In the genomic region with DNA sequence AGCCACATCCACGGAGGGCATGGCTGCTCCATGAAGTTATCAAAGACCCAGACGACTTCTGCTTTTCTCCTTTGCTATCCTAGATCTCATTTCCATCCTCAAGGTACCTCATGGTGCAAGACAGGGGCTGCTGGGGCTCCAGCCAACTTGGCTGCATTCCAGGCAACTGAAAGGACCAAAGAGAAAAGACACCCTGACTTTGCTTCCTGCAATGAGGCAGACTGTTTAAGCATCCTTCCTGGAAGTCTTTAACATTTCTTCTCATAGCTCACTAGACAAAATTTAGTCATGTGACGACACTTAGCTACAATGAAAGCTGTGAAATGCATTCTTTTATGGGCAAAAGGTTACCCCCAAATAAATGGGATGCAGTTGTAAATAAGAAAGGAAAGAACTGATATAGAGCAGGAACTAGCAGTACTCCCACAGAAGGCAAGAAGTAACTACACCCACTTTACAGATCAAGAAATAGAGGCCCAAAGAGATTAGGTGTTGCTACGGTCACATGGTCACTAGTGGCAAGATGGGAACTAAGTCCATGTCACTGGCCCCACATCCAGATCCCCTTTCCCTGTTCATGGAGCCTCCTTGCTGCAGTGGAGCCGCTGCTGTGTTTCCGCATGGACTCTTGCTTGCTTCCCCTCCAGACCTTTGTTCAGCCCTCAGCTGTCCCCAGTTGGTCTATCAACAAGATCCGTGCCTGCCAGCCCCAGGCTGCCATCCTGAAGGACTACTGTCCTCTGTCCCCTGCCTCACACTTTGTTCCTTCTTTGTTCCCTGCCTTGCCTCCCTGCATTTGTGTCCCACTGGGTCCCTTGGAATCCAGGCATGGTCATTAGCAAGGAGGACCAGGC, we compare ENCODE assay signal across 20 cellular contexts.
DNase-seq lines count a peak whose midpoint lies in the region; ATAC-seq, FAIRE-seq and TF ChIP-seq lines count a peak whose summit lies in the region.
"Had no signal": no experiment of that assay in that cellular context is flagged by ENCODE, and none has a peak within 500 bp of the region (broad histone marks: within the 10 kb centered on the region; RNA-seq: fewer than 3 reads in every experiment).

No MANE protein-coding gene starts in this region.

- H3K27ac ChIP-seq in K562 (ENCODE audit: extremely low read depth, low read depth, low read length) (peak overlapping the region; percentile 92), PC-9 (no peak overlapping the region)
- H3K27ac ChIP-seq: lower lobe of right lung, parathyroid adenoma, suprapubic skin, VCaP had no signal

- peak overlapping the region; percentile 63 for H3K27ac Mint-ChIP-seq in stimulated activated effector memory CD8-positive, alpha-beta T cell treated with anti-CD3 and anti-CD28 coated beads, Interleukin-12 subunit alpha, Interleukin-12 subunit beta, amount 100 ng/mL, for 72 hours
- no peak overlapping the region for H3K27ac Mint-ChIP-seq in activated T-cell treated with anti-CD3 and anti-CD28 coated beads, Interleukin-2, amount 50 U/mL, for 72 hours
- H3K27ac Mint-ChIP-seq: activated T-helper 1 cell treated with anti-CD3 and anti-CD28 coated beads, Interleukin-12 subunit alpha, Interleukin-12 subunit beta, Interleukin-2, Interleukin-4 antibody, amounts not matched to agents 30 ng/mL and 10 ng/mL and 1 ng/mL, durations not matched to agents 14 hours and 24 hours and 36 hours had no signal

- H3K9me3 ChIP-seq in K562 (replicated peaks; ENCODE audit: control insufficient read depth, insufficient read depth, low read depth, low read length) (no peaks in the 10 kb centered on the region), PC-9 (ENCODE audit: insufficient read depth, low read depth) (no peaks in the 10 kb centered on the region)
- H3K9me3 ChIP-seq: lower lobe of right lung, suprapubic skin had no signal

- H3K4me1 Mint-ChIP-seq in stimulated activated effector memory CD8-positive, alpha-beta T cell treated with anti-CD3 and anti-CD28 coated beads, Interleukin-12 subunit alpha, Interleukin-12 subunit beta, amount 100 ng/mL, for 72 hours: peaks cover 32% of the 10 kb centered on the region
- H3K4me1 Mint-ChIP-seq in activated T-cell treated with anti-CD3 and anti-CD28 coated beads, Interleukin-2, amount 50 U/mL, for 72 hours (ENCODE audit: low read depth): peaks cover 43% of the 10 kb centered on the region

- CTCF ChIA-PET in K562 (lab: Yijun Ruan, JAX; ENCODE audit: low intra/inter-chr PET ratio): no interaction called here
- CTCF ChIA-PET in PC-9 (lab: Charles Lee): no interaction called here

- WGBS in K562 (ENCODE audit: insufficient coverage, low coverage, missing lambda C conversion rate): 66% methylated on average over 7 of the region's 7 CpGs

- no peaks in the 10 kb centered on the region for H3F3A ChIP-seq in PC-9 (ENCODE audit: insufficient read depth, low read depth)

- intact Hi-C loops in K562 (cut with micrococcal nuclease): no loop called here
- intact Hi-C loops in PC-9 (cut with micrococcal nuclease; ENCODE audit: unreplicated experiment): no loop called here

- H3K9me3 Mint-ChIP-seq in stimulated activated effector memory CD8-positive, alpha-beta T cell treated with anti-CD3 and anti-CD28 coated beads, Interleukin-12 subunit alpha, Interleukin-12 subunit beta, amount 100 ng/mL, for 72 hours: no peaks in the 10 kb centered on the region
- H3K9me3 Mint-ChIP-seq in activated T-cell treated with anti-CD3 and anti-CD28 coated beads, Interleukin-2, amount 50 U/mL, for 72 hours: no peaks in the 10 kb centered on the region
- H3K9me3 Mint-ChIP-seq: activated T-helper 1 cell treated with anti-CD3 and anti-CD28 coated beads, Interleukin-12 subunit alpha, Interleukin-12 subunit beta, Interleukin-2, Interleukin-4 antibody, amounts not matched to agents 30 ng/mL and 10 ng/mL and 1 ng/mL, durations not matched to agents 14 hours and 24 hours and 36 hours had no signal

- peak overlapping the region; percentile 66 to 73; a peak in 3 of 4 replicates for H3K9ac ChIP-seq in K562 (ENCODE audit: insufficient read depth in 1 of 2, low read depth in 2 of 2, low read length in 2 of 2)
- H3K9ac ChIP-seq: parathyroid adenoma had no signal

- H4K20me1 ChIP-seq in K562 (replicated peaks; ENCODE audit: control insufficient read depth, insufficient read depth, low read length) (no peaks in the 10 kb centered on the region), PC-9 (ENCODE audit: insufficient read depth) (no peaks in the 10 kb centered on the region)

- H3K27me3 ChIP-seq in K562 (ENCODE audit: control insufficient read depth in 2 of 2, insufficient read depth in 2 of 2, low read length in 2 of 2) (no peaks in the 10 kb centered on the region; a peak in 1 of 5 replicates), PC-9 (ENCODE audit: insufficient read depth, low read depth) (no peaks in the 10 kb centered on the region)
- H3K27me3 ChIP-seq: suprapubic skin had no signal

- TF ChIP-seq CTCF in NB4 (IDR thresholded peaks at IDR 0.05; ENCODE audit: low read depth, low read length) (no peak), K562 (IDR thresholded peaks at IDR 0.05 in 2 of 3, conservative IDR thresholded peaks at IDR 0.05 in 1 of 3; ENCODE audit: insufficient read depth in 2 of 3, low read depth in 1 of 3, low read length in 3 of 3) (no peak), PC-9 (conservative IDR thresholded peaks at IDR 0.05) (no peak)

- ATAC-seq in K562: no peak
- ATAC-seq in stimulated activated effector memory CD8-positive, alpha-beta T cell treated with anti-CD3 and anti-CD28 coated beads, Interleukin-12 subunit alpha, Interleukin-12 subunit beta, amount 100 ng/mL, for 72 hours: no peak
- ATAC-seq in activated T-cell treated with anti-CD3 and anti-CD28 coated beads, Interleukin-2, amount 50 U/mL, for 72 hours (replicated peaks in 1 of 2): no peak
- ATAC-seq: lower lobe of right lung had no signal

- H3K4me3 ChIP-seq in NB4 (ENCODE audit: low read depth, low read length): no peak overlapping the region
- no peak overlapping the region for H3K4me3 ChIP-seq in K562
- no peak overlapping the region for H3K4me3 ChIP-seq in PC-9
- H3K4me3 ChIP-seq: lower lobe of right lung, suprapubic skin had no signal

- peak overlapping the region; percentile 68; the same call in 1 of the 2 replicates for H3K4me2 ChIP-seq in K562 (ENCODE audit: insufficient read depth, low read length)
- H3K4me2 ChIP-seq in PC-9: no peak overlapping the region

- H3K4me1 ChIP-seq in K562 (replicated peaks in 1 of 2; ENCODE audit: control insufficient read depth in 2 of 2, insufficient read depth in 2 of 2, low read length in 2 of 2): peaks cover 45 to 72% of the 10 kb centered on the region in 2 experiments
- 0 out of 2 replicates have a peak, but pooled peaks cover 7% of the 10 kb centered on the region for H3K4me1 ChIP-seq in PC-9 (replicated peaks; ENCODE audit: insufficient read depth)

- H3K36me3 Mint-ChIP-seq in stimulated activated effector memory CD8-positive, alpha-beta T cell treated with anti-CD3 and anti-CD28 coated beads, Interleukin-12 subunit alpha, Interleukin-12 subunit beta, amount 100 ng/mL, for 72 hours: no peaks in the 10 kb centered on the region
- H3K36me3 Mint-ChIP-seq in activated T-cell treated with anti-CD3 and anti-CD28 coated beads, Interleukin-2, amount 50 U/mL, for 72 hours (ENCODE audit: insufficient read depth in 2 of 2): no peaks in the 10 kb centered on the region

- BruUV-seq in K562 (replicated peaks; lab: Mats Ljungman, UMichigan): no TSS peak
- BruUV-seq in PC-9 (replicated peaks; lab: Mats Ljungman, UMichigan): no TSS peak

- DNase-seq in SKM-1 treated with dmso at 0.1 percent for 144 hours (lab: John Stamatoyannopoulos, UW; ENCODE audit: unreplicated experiment) (peak; percentile 17), SKM-1 (lab: John Stamatoyannopoulos, UW; ENCODE audit: unreplicated experiment) (no peak), NB4 (ENCODE audit: low read depth) (peak; percentile 54), K562 (ENCODE audit: extremely low read depth in 1 of 4, low spot score in 3 of 4) (peak in 1 of 4 experiments; percentile 57), PC-9 (no peak)
- no peak for DNase-seq in stimulated activated effector memory CD8-positive, alpha-beta T cell treated with anti-CD3 and anti-CD28 coated beads, Interleukin-12 subunit alpha, Interleukin-12 subunit beta, amount 100 ng/mL, for 72 hours (ENCODE audit: low spot score in 2 of 2)
- DNase-seq in activated T-cell treated with anti-CD3 and anti-CD28 coated beads, Interleukin-2, amount 50 U/mL, for 72 hours: no peak
- no peak for DNase-seq in activated CD8-positive, alpha-beta memory T cell treated with anti-CD3 and anti-CD28 coated beads, Interleukin-2, amount 50 U/mL, for 4 hours
- DNase-seq: 8988T; C1 segment of cervical spinal cord; effector CD4-positive, alpha-beta T cell; head of caudate nucleus; KG1; lower lobe of right lung; NCI-H1417 treated with DMSO at 0.1 percent for 48 hours; NCI-H69 had no signal

- no peaks in the 10 kb centered on the region for H3K9me1 ChIP-seq in K562 (ENCODE audit: control insufficient read depth, insufficient read depth, low read length)

- POLR2A ChIA-PET in K562 (lab: Yijun Ruan, JAX): interaction anchor here (0.8 to 0.9 kb wide), 2 partner anchors 17 to 22 kb away, joined by 3 read pairs; no protein-coding TSS in a partner anchor
- POLR2A ChIA-PET in PC-9 (lab: Charles Lee; ENCODE audit: unreplicated experiment): interaction anchor here (1.1 kb wide), 1 partner anchor 389 kb away, joined by 3 read pairs; no protein-coding TSS in a partner anchor

- no peaks in the 10 kb centered on the region for H3K27me3 Mint-ChIP-seq in activated T-cell treated with anti-CD3 and anti-CD28 coated beads, Interleukin-2, amount 50 U/mL, for 72 hours (ENCODE audit: low read depth)

- FAIRE-seq in K562 (lab: Jason Lieb, UNC): peak; percentile 11

- no peak for TF ChIP-seq EP300 in K562 (IDR thresholded peaks at IDR 0.05; ENCODE audit: low read length)

- TF ChIP-seq RAD21 in K562 (CRISPR knock-in tag; conservative IDR thresholded peaks at IDR 0.05 in 1 of 2, IDR thresholded peaks at IDR 0.05 in 1 of 2): no peak

- H2AFZ ChIP-seq in K562 (ENCODE audit: low read depth, low read length) (peak overlapping the region; percentile 91), PC-9 (no peak overlapping the region)
- H2AFZ ChIP-seq: parathyroid adenoma had no signal

- in situ Hi-C loops in K562 (cut with MboI): no loop called here

- TF ChIP-seq POLR2A in NB4 (IDR thresholded peaks at IDR 0.05; ENCODE audit: extremely low read depth, insufficient read length): no peak
- TF ChIP-seq POLR2A in K562 (conservative IDR thresholded peaks at IDR 0.05): no peak

- H3K9me2 ChIP-seq in PC-9 (ENCODE audit: insufficient read depth): no peaks in the 10 kb centered on the region

- H3K36me3 ChIP-seq in K562 (ENCODE audit: control insufficient read depth, insufficient read depth, low read length): no peaks in the 10 kb centered on the region; the same call in 2 of the 3 replicates
- no peaks in the 10 kb centered on the region for H3K36me3 ChIP-seq in PC-9 (ENCODE audit: low read depth)
- H3K36me3 ChIP-seq: lower lobe of right lung, suprapubic skin had no signal

- H3K79me2 ChIP-seq in K562 (ENCODE audit: control insufficient read depth, insufficient read depth, low read length) (peaks cover 45% of the 10 kb centered on the region), PC-9 (ENCODE audit: low read depth) (no peaks in the 10 kb centered on the region)

- H3K4me3 Mint-ChIP-seq in stimulated activated effector memory CD8-positive, alpha-beta T cell treated with anti-CD3 and anti-CD28 coated beads, Interleukin-12 subunit alpha, Interleukin-12 subunit beta, amount 100 ng/mL, for 72 hours: no peak overlapping the region
- H3K4me3 Mint-ChIP-seq in activated T-cell treated with anti-CD3 and anti-CD28 coated beads, Interleukin-2, amount 50 U/mL, for 72 hours: no peak overlapping the region
- H3K4me3 Mint-ChIP-seq: activated T-helper 1 cell treated with anti-CD3 and anti-CD28 coated beads, Interleukin-12 subunit alpha, Interleukin-12 subunit beta, Interleukin-2, Interleukin-4 antibody, amounts not matched to agents 30 ng/mL and 10 ng/mL and 1 ng/mL, durations not matched to agents 14 hours and 24 hours and 36 hours had no signal

Comparison
In these comparisons a context has a peak if more than half of its experiments do, and no peak if none do; other contexts are left out.
1. DNase-seq: peak in SKM-1 treated with dmso at 0.1 percent for 144 hours (single experiment) and NB4 (single experiment); none in SKM-1 (single experiment), stimulated activated effector memory CD8-positive, alpha-beta T cell treated with anti-CD3 and anti-CD28 coated beads, Interleukin-12 subunit alpha, Interleukin-12 subunit beta, amount 100 ng/mL, for 72 hours (0 of 2), activated T-cell treated with anti-CD3 and anti-CD28 coated beads, Interleukin-2, amount 50 U/mL, for 72 hours (0 of 2), PC-9 (0 of 2) and activated CD8-positive, alpha-beta memory T cell treated with anti-CD3 and anti-CD28 coated beads, Interleukin-2, amount 50 U/mL, for 4 hours (single experiment).